Comparison of ENCODE assay signal across 9 cellular contexts in genomic region chr12:77999074-77999715, GRCh38.
DNase-seq lines count a peak whose midpoint lies in the region; ATAC-seq lines count a peak whose summit lies in the region.
"Had no signal": no experiment of that assay in that cellular context is flagged by ENCODE, and none has a peak within 500 bp of the region (broad histone marks: within the 10 kb centered on the region; RNA-seq: fewer than 3 reads in every experiment).

No MANE protein-coding gene starts in this region.

- 51% methylated on average over 4 of the region's 4 CpGs for WGBS in right cardiac atrium

- H3K36me3 ChIP-seq in BLaER1 (no peaks in the 10 kb centered on the region), SJCRH30 (no peaks in the 10 kb centered on the region)

- no peak overlapping the region for H3K4me3 ChIP-seq in BLaER1
- H3K4me3 ChIP-seq in right cardiac atrium (ENCODE audit: low read length): no peak overlapping the region
- H3K4me3 ChIP-seq in SJCRH30: no peak overlapping the region

- peaks cover 9% of the 10 kb centered on the region for H3K4me1 ChIP-seq in BLaER1
- no peaks in the 10 kb centered on the region for H3K4me1 ChIP-seq in right cardiac atrium (ENCODE audit: control insufficient read depth, insufficient read depth, low read length)
- H3K4me1 ChIP-seq in SJCRH30: no peaks in the 10 kb centered on the region

- intact Hi-C loops in right cardiac atrium (cut with DNase I): no loop called here

- peak overlapping the region; percentile 47 for H3K4me2 ChIP-seq in BLaER1

- DNase-seq in OCI-M1 (lab: John Stamatoyannopoulos, UW) (peak; percentile 78), right cardiac atrium (no peak), activated gamma-delta T cell treated with Interleukin-2 at 50 U/mL for 16 hours (no peak), SJCRH30 (no peak)
- DNase-seq in stimulated activated CD8-positive, alpha-beta memory T cell treated with anti-CD3 and anti-CD28 coated beads, Interleukin-4, amount 100 ng/mL, for 48 hours: no peak

- H3K27ac ChIP-seq in BLaER1: peak overlapping the region; percentile 3; the same call in 1 of the 2 replicates
- H3K27ac ChIP-seq in right cardiac atrium (ENCODE audit: low read length): no peak overlapping the region
- H3K27ac ChIP-seq in SJCRH30: no peak overlapping the region
- H3K27ac ChIP-seq: epithelial cell of prostate had no signal

- H3K9ac ChIP-seq in BLaER1: no peak overlapping the region

- no peaks in the 10 kb centered on the region for H3K9me3 ChIP-seq in BLaER1
- no peaks in the 10 kb centered on the region for H3K9me3 ChIP-seq in right cardiac atrium (ENCODE audit: control insufficient read depth, low read length)
- H3K9me3 ChIP-seq in SJCRH30 (replicated peaks): no peaks in the 10 kb centered on the region

- H3K27me3 ChIP-seq in BLaER1 (no peaks in the 10 kb centered on the region), right cardiac atrium (ENCODE audit: control insufficient read depth, insufficient read depth) (no peaks in the 10 kb centered on the region), SJCRH30 (no peaks in the 10 kb centered on the region)

- no peaks in the 10 kb centered on the region for H4K20me1 ChIP-seq in BLaER1

- ATAC-seq in GM19452 (IDR thresholded peaks at IDR 0.05; ENCODE audit: unreplicated experiment): peak; percentile 82
- ATAC-seq in HG03095 (IDR thresholded peaks at IDR 0.05; ENCODE audit: unreplicated experiment): peak; percentile 67
- no peak for ATAC-seq in right cardiac atrium

Comparison
In these comparisons a context has a peak if more than half of its experiments do, and no peak if none do; other contexts are left out.
1. ATAC-seq: peak in GM19452 (single experiment) and HG03095 (single experiment); none in right cardiac atrium (0 of 2).